ENCODE assay signal across 22 cellular contexts in the genomic region with DNA sequence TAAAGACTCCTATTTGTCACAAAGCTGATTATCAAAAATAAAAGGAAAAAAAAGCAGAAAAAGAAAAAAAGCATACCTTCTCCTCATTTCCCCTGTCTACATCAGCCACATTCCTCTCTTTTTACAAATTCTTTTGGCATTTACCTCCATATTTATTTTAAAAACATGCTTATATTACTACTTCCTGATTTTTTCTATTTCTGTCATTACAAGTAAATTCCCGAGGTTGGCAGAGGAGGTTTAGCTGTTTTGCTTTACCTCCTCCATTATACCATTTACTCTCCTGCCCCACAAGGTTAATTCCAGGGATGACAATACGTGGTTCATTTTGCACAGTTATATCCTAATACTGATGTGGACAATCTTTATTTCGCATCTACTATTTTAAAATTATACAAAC. TPM values are rescaled to one million over a fixed set of nuclear protein-coding genes. Genes with fewer than 3 reads are reported as not detected.
DNase-seq lines count a peak whose midpoint lies in the region; ATAC-seq and TF ChIP-seq lines count a peak whose summit lies in the region.
"Had no signal": no experiment of that assay in that cellular context is flagged by ENCODE, and none has a peak within 500 bp of the region (broad histone marks: within the 10 kb centered on the region; RNA-seq: fewer than 3 reads in every experiment).

No MANE protein-coding gene starts in this region.

- H3K9ac ChIP-seq in GM23248 (no peak overlapping the region), skeletal muscle satellite cell (ENCODE audit: low read depth, low read length) (no peak overlapping the region)

- H3K9me2 ChIP-seq in GM23248 (ENCODE audit: insufficient read depth): no peaks in the 10 kb centered on the region

- ATAC-seq in GM21360 (IDR thresholded peaks at IDR 0.05; ENCODE audit: unreplicated experiment): no peak
- ATAC-seq: HCT116, T-cell had no signal

- WGBS in GM23248 (ENCODE audit: low coverage in 1 of 2, low lambda C conversion rate in 2 of 2, missing lambda C conversion rate in 2 of 2), 2 experiments: 80 to 82% methylated on average over 3 of the region's 3 CpGs

- no peaks in the 10 kb centered on the region for H3K79me2 ChIP-seq in GM23248 (ENCODE audit: insufficient read depth)

- TF ChIP-seq CTCF in Calu3 (IDR thresholded peaks at IDR 0.05; ENCODE audit: unreplicated experiment): no peak
- TF ChIP-seq CTCF in GM10248 (IDR thresholded peaks at IDR 0.05; ENCODE audit: control extremely low read depth, extremely low read depth, low read depth, missing control alignments): no peak

- H3F3A ChIP-seq in GM23248 (ENCODE audit: insufficient read depth): 0 out of 2 replicates have a peak, but pooled peaks cover 15% of the 10 kb centered on the region

- H3K27me3 Mint-ChIP-seq in Calu3 (ENCODE audit: unreplicated experiment): no peaks in the 10 kb centered on the region

- DNase-seq in Calu3 (no peak), GM23248 (no peak), dedifferentiated amniotic fluid mesenchymal stem cell (ENCODE audit: extremely low spot score) (peak; percentile 37), NCI-H1092 treated with DMSO at 0.1 percent for 48 hours (lab: John Stamatoyannopoulos, UW) (no peak), GM10248 (ENCODE audit: extremely low spot score) (no peak)
- DNase-seq: C1 segment of cervical spinal cord; CD4-positive, alpha-beta memory T cell; COR-L47; DMS 273 treated with DMSO at 0.1 percent for 48 hours; DMS79; Karpas-422; NCI-H1092; NCI-H1436 treated with DMSO at 0.1 percent for 48 hours; NCI-H187 treated with DMSO at 0.1 percent for 48 hours; NCI-H446; NCI-H524 treated with DMSO at 0.1 percent for 48 hours; NCI-H774; T-cell had no signal

- H2AFZ ChIP-seq in GM23248: peak overlapping the region; percentile 12; the same call in 1 of the 2 replicates

- POLR2A ChIA-PET in GM10248 (lab: Yijun Ruan, JAX): no interaction called here

- in situ Hi-C loops in GM23248 (cut with MboI): no loop called here

- H3K36me3 ChIP-seq in GM23248 (ENCODE audit: low read depth) (no peaks in the 10 kb centered on the region), skeletal muscle satellite cell (ENCODE audit: insufficient read depth, low read length) (no peaks in the 10 kb centered on the region)

- no peaks in the 10 kb centered on the region for H3K9me3 Mint-ChIP-seq in Calu3 (ENCODE audit: low read depth, unreplicated experiment)
- H3K9me3 Mint-ChIP-seq: T-cell had no signal

- H4K20me1 ChIP-seq in GM23248 (ENCODE audit: insufficient read depth): no peaks in the 10 kb centered on the region

- no peaks in the 10 kb centered on the region for H3K27me3 ChIP-seq in GM23248 (replicated peaks; ENCODE audit: insufficient read depth)
- H3K27me3 ChIP-seq in skeletal muscle satellite cell (ENCODE audit: control insufficient read depth, insufficient read depth, low read length): no peaks in the 10 kb centered on the region

- peaks cover 20% of the 10 kb centered on the region for H3K36me3 Mint-ChIP-seq in Calu3 (ENCODE audit: insufficient read depth, unreplicated experiment)
- H3K36me3 Mint-ChIP-seq: T-cell had no signal

- H3K27ac ChIP-seq in GM23248: no peak overlapping the region
- H3K27ac ChIP-seq: HL-60 had no signal

- intact Hi-C loops in Calu3 (cut with micrococcal nuclease; ENCODE audit: unreplicated experiment): no loop called here

- H3K9me3 ChIP-seq in GM23248 (ENCODE audit: low read depth): no peaks in the 10 kb centered on the region
- H3K9me3 ChIP-seq in skeletal muscle satellite cell (replicated peaks; ENCODE audit: low read length): no peaks in the 10 kb centered on the region

- CTCF ChIA-PET in Calu3 (lab: Charles Lee) (interaction anchor here (0.6 kb wide), 1 partner anchor 287 kb away, joined by 4 read pairs; no protein-coding TSS in a partner anchor), GM10248 (lab: Yijun Ruan, JAX) (interaction anchor here (1.4 to 3.7 kb wide), 4 partner anchors 12 to 52 kb away, joined by 3 to 15 read pairs (median 6); no protein-coding TSS in a partner anchor)

- H3K4me1 ChIP-seq in GM23248 (ENCODE audit: insufficient read depth) (peaks cover 12% of the 10 kb centered on the region), skeletal muscle satellite cell (ENCODE audit: control insufficient read depth, insufficient read depth, low read length) (peaks cover 29% of the 10 kb centered on the region)

- H3K27ac Mint-ChIP-seq in Calu3 (ENCODE audit: unreplicated experiment): peak overlapping the region; percentile 70
- H3K27ac Mint-ChIP-seq: CD4-positive, alpha-beta memory T cell; T-cell had no signal

- peaks cover 64% of the 10 kb centered on the region for H3K4me1 Mint-ChIP-seq in Calu3 (ENCODE audit: low read depth, unreplicated experiment)
- H3K4me1 Mint-ChIP-seq: CD4-positive, alpha-beta memory T cell; T-cell had no signal

- H3K4me2 ChIP-seq in GM23248 (ENCODE audit: unreplicated experiment) (peak overlapping the region; percentile 19), skeletal muscle satellite cell (ENCODE audit: low read length) (peak overlapping the region; percentile 2)

- H3K4me3 ChIP-seq in GM23248 (no peak overlapping the region), skeletal muscle satellite cell (ENCODE audit: low read length) (no peak overlapping the region)

- no TSS peak for BruUV-seq in Calu3 (replicated peaks; lab: Mats Ljungman, UMichigan)

- H3K4me3 Mint-ChIP-seq in Calu3 (ENCODE audit: low read depth, unreplicated experiment): no peak overlapping the region
- H3K4me3 Mint-ChIP-seq: CD4-positive, alpha-beta memory T cell; T-cell had no signal

RNA-seq across cellular contexts. Expression of gene CD34, which starts 26.3 kb away (rescaled TPM):
- 0.24 and 0.34 TPM in 2 replicates for total RNA-seq in Calu3 (2022)
- total RNA-seq in GM23248 (2014; rRNA removed; shearing (Covaris generic)): not detected in 2 replicates
- 0.24 and 0.34 TPM in 2 replicates for polyA plus RNA-seq in GM23248 (2016; fragmentation: Nextera tagmentation; extraction: Ambion mirVana)
- total RNA-seq in skeletal muscle satellite cell (2012; rRNA removed): under 0.01 and 0.22 TPM in 2 replicates
- polyA plus RNA-seq: CD4-positive, alpha-beta memory T cell had no signal
